Comparison of ENCODE assay signal across 18 cellular contexts in genomic region chrX:121151293-121151692, GRCh38.
DNase-seq lines count a peak whose midpoint lies in the region; ATAC-seq and TF ChIP-seq lines count a peak whose summit lies in the region.
"Had no signal": no experiment of that assay in that cellular context is flagged by ENCODE, and none has a peak within 500 bp of the region (broad histone marks: within the 10 kb centered on the region; RNA-seq: fewer than 3 reads in every experiment).

No MANE protein-coding gene starts in this region.

- TF ChIP-seq EP300 in gastroesophageal sphincter (IDR thresholded peaks at IDR 0.05) = no peak

- H3K36me3 ChIP-seq in gastroesophageal sphincter = no peaks in the 10 kb centered on the region
- H3K36me3 ChIP-seq: thoracic aorta had no signal

- H3K27me3 ChIP-seq in gastroesophageal sphincter = no peaks in the 10 kb centered on the region

- 48 to 88% methylated on average over 2 to 3 of the region's 4 CpGs for WGBS in gastroesophageal sphincter (ENCODE audit: low coverage in 1 of 2), 2 donors

- TF ChIP-seq CTCF in gastroesophageal sphincter (IDR thresholded peaks at IDR 0.05) = no peak
- TF ChIP-seq CTCF in GM20000 (IDR thresholded peaks at IDR 0.05; ENCODE audit: extremely low read depth, missing control alignments) = no peak

- DNase-seq in GM20000 (ENCODE audit: low spot score) (no peak), GF-D8 (lab: John Stamatoyannopoulos, UW) (no peak)
- no peak for DNase-seq in stimulated activated CD4-positive, alpha-beta T cell treated with anti-CD3 and anti-CD28 coated beads, Interleukin-12 subunit alpha, Interleukin-12 subunit beta, amount 100 ng/mL, for 4 hours
- DNase-seq: activated CD4-positive, alpha-beta T cell treated with anti-CD3 and anti-CD28 coated beads for 4 hours; activated T-cell treated with anti-CD3 and anti-CD28 coated beads, Interleukin-2, amount 50 U/mL, for 24 hours; H9; head of caudate nucleus; mucosa of descending colon; NCI-H2029; stimulated activated CD4-positive, alpha-beta T cell treated with anti-CD3 and anti-CD28 coated beads, Interleukin-15, amount 100 ng/mL, for 24 hours; T-helper 2 cell had no signal

- TF ChIP-seq POLR2A in GM18505 (IDR thresholded peaks at IDR 0.05; ENCODE audit: borderline replicate concordance, extremely low read depth, insufficient read depth, insufficient read length) (no peak), gastroesophageal sphincter (IDR thresholded peaks at IDR 0.05) (no peak)

- peak; percentile 85 for ATAC-seq in GM18505 (IDR thresholded peaks at IDR 0.05; ENCODE audit: unreplicated experiment)
- peak; percentile 65 for ATAC-seq in GM19463 (IDR thresholded peaks at IDR 0.05; ENCODE audit: unreplicated experiment)
- ATAC-seq in HG02870 (IDR thresholded peaks at IDR 0.05; ENCODE audit: unreplicated experiment) = peak; percentile 78
- ATAC-seq in HG03520 (IDR thresholded peaks at IDR 0.05; ENCODE audit: unreplicated experiment) = peak; percentile 59
- ATAC-seq in gastroesophageal sphincter = no peak
- ATAC-seq: mucosa of descending colon had no signal

- no peak overlapping the region for H3K4me3 ChIP-seq in gastroesophageal sphincter
- H3K4me3 ChIP-seq: mucosa of descending colon, thoracic aorta had no signal

- H3K9me3 ChIP-seq in gastroesophageal sphincter = no peaks in the 10 kb centered on the region
- H3K9me3 ChIP-seq: mucosa of descending colon, thoracic aorta had no signal

- H3K4me1 ChIP-seq in gastroesophageal sphincter = no peaks in the 10 kb centered on the region
- H3K4me1 ChIP-seq: parathyroid adenoma had no signal

- H3K27ac ChIP-seq in gastroesophageal sphincter = no peak overlapping the region
- H3K27ac ChIP-seq: parathyroid adenoma, thoracic aorta had no signal
